In the genomic region with DNA sequence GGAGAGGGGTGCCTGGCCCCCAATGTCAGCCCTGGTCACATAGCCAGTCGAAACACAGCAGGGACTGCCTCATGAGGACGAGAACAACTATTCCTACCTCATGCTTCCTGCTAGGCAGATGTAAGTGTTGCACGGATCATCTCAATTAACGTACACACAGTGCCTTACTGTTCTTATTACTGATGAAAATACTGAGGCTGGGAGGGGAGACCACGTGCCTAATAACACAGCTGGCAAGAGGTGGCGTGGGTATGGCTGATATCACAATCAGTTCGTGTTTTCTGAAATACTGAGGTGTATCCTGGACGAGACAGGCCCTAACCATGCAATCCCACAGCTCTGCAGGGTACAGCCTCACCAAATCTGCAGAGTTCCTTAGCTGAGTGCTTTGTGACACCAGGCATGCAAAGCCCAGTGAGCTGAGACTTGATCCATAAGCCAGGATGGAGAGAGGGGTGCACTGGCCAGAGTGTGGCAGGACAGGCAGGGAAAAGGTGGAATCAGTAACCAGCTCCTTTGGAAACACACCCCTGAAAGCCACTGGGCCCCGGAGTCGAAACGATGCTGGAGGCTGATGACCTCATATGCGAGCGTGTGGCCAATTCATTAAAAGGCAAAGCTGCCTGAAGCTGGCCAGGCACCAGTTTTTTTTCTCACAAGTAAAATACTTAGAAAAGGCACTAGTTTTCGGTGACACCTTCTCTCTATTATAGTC, we compare ENCODE assay signal across 8 cellular contexts.
DNase-seq lines count a peak whose midpoint lies in the region; ATAC-seq and TF ChIP-seq lines count a peak whose summit lies in the region.

No MANE protein-coding gene starts in this region.

- peak overlapping the region; percentile 43 for H3K4me3 ChIP-seq in GM23248
- H3K4me3 ChIP-seq in ascending aorta = peak overlapping the region in 1 of 2 donors; percentile 49
- peak overlapping the region in 7 of 12 donors; percentile 1 to 41 (median 9) for H3K4me3 ChIP-seq in heart left ventricle
- H3K4me3 ChIP-seq in gastrocnemius medialis = no peak overlapping the region
- H3K4me3 ChIP-seq in naive thymus-derived CD4-positive, alpha-beta T cell (ENCODE audit: low read length) = no peak overlapping the region
- H3K4me3 ChIP-seq in CD8-positive, alpha-beta memory T cell (ENCODE audit: low read length) = no peak overlapping the region

- peak overlapping the region in 2 of 9 donors; percentile 12 to 38 for H3K27ac Mint-ChIP-seq in naive thymus-derived CD4-positive, alpha-beta T cell
- peak overlapping the region in 3 of 8 donors; percentile 47 to 52 (median 48) for H3K27ac Mint-ChIP-seq in CD8-positive, alpha-beta memory T cell

- H3K9me2 ChIP-seq in GM23248 (ENCODE audit: insufficient read depth) = no peaks in the 10 kb centered on the region

- H3K36me3 ChIP-seq in GM23248 (ENCODE audit: low read depth) (no peaks in the 10 kb centered on the region), ascending aorta (peaks cover 16 to 26% of the 10 kb centered on the region in 2 donors), heart left ventricle (peaks cover 0 to 87% (median 42%) of the 10 kb centered on the region in 9 donors), gastrocnemius medialis (peaks cover 0 to 18% of the 10 kb centered on the region in 2 donors)
- H3K36me3 ChIP-seq in naive thymus-derived CD4-positive, alpha-beta T cell (ENCODE audit: control insufficient read depth in 2 of 3, insufficient read depth in 3 of 3, low read length in 3 of 3) = peaks cover 0 to 70% (median 3%) of the 10 kb centered on the region in 3 experiments
- peaks cover 18% of the 10 kb centered on the region for H3K36me3 ChIP-seq in CD8-positive, alpha-beta memory T cell (ENCODE audit: insufficient read depth, low read length)

- H3F3A ChIP-seq in GM23248 (ENCODE audit: insufficient read depth) = peaks cover 44% of the 10 kb centered on the region

- H3K9ac ChIP-seq in GM23248 = peak overlapping the region; percentile 60

- H3K79me2 ChIP-seq in GM23248 (ENCODE audit: insufficient read depth) = no peaks in the 10 kb centered on the region

- in situ Hi-C loops in GM23248 (cut with MboI) = loop anchor here (25.0 kb wide), 1 partner anchor 653 kb away; no protein-coding TSS in a partner anchor
- in situ Hi-C loops in gastrocnemius medialis (cut with MboI; ENCODE audit: low sequenced_read_pairs in 4 of 4) = no loop called here

- no peaks in the 10 kb centered on the region for H3K27me3 Mint-ChIP-seq in naive thymus-derived CD4-positive, alpha-beta T cell
- H3K27me3 Mint-ChIP-seq in CD8-positive, alpha-beta memory T cell = no peaks in the 10 kb centered on the region

- intact Hi-C loops in ascending aorta (cut with DNase I) (loop anchor here (2.0 kb wide), 2 partner anchors 26 to 106 kb away; no protein-coding TSS in a partner anchor), heart left ventricle (cut with DNase I) (loop anchor here in 5 of 10 donors (5.0 to 10.0 kb wide), 4 partner anchors 56 to 128 kb away; no protein-coding TSS in a partner anchor), gastrocnemius medialis (cut with DNase I; ENCODE audit: low total_unique reads) (loop anchor here (1.0 kb wide), 1 partner anchor 18 kb away; no protein-coding TSS in a partner anchor)
- intact Hi-C loops in naive thymus-derived CD4-positive, alpha-beta T cell (cut with micrococcal nuclease) = no loop called here

- peak; percentile 5 to 41 (median 30) for ATAC-seq in heart left ventricle
- peak; percentile 13 to 19 for ATAC-seq in gastrocnemius medialis
- no peak for ATAC-seq in HG02870 (IDR thresholded peaks at IDR 0.05; ENCODE audit: unreplicated experiment)
- ATAC-seq in naive thymus-derived CD4-positive, alpha-beta T cell = no peak
- no peak for ATAC-seq in HG03565 (IDR thresholded peaks at IDR 0.05; ENCODE audit: unreplicated experiment)

- H3K4me1 ChIP-seq in GM23248 (ENCODE audit: insufficient read depth) (peaks cover 30% of the 10 kb centered on the region), ascending aorta (peaks cover 12 to 43% of the 10 kb centered on the region in 2 donors), heart left ventricle (peaks cover 12 to 91% (median 56%) of the 10 kb centered on the region in 12 donors), gastrocnemius medialis (peaks cover 36 to 56% of the 10 kb centered on the region in 2 donors)
- no peaks in the 10 kb centered on the region for H3K4me1 ChIP-seq in naive thymus-derived CD4-positive, alpha-beta T cell (ENCODE audit: control insufficient read depth in 2 of 2, insufficient read depth in 2 of 2, low read length in 2 of 2)
- no peaks in the 10 kb centered on the region for H3K4me1 ChIP-seq in CD8-positive, alpha-beta memory T cell (ENCODE audit: insufficient read depth, low read length)

- CTCF ChIA-PET in naive thymus-derived CD4-positive, alpha-beta T cell (lab: Charles Lee) = no interaction called here
- CTCF ChIA-PET in CD8-positive, alpha-beta memory T cell (lab: Charles Lee) = interaction anchor here (0.7 kb wide), 1 partner anchor 15 kb away, joined by 3 read pairs; no protein-coding TSS in a partner anchor

- H4K20me1 ChIP-seq in GM23248 (ENCODE audit: insufficient read depth) = no peaks in the 10 kb centered on the region

- no peaks in the 10 kb centered on the region for H3K27me3 ChIP-seq in GM23248 (replicated peaks; ENCODE audit: insufficient read depth)
- H3K27me3 ChIP-seq in ascending aorta = no peaks in the 10 kb centered on the region
- no peaks in the 10 kb centered on the region for H3K27me3 ChIP-seq in heart left ventricle
- no peaks in the 10 kb centered on the region for H3K27me3 ChIP-seq in gastrocnemius medialis
- no peaks in the 10 kb centered on the region for H3K27me3 ChIP-seq in naive thymus-derived CD4-positive, alpha-beta T cell (ENCODE audit: control insufficient read depth in 2 of 2, insufficient read depth in 2 of 2, low read length in 2 of 2)
- H3K27me3 ChIP-seq in CD8-positive, alpha-beta memory T cell (ENCODE audit: insufficient read depth, low read length, poor library complexity, severe bottlenecking) = no peaks in the 10 kb centered on the region

- WGBS in GM23248 (ENCODE audit: low coverage in 1 of 2, low lambda C conversion rate in 2 of 2, missing lambda C conversion rate in 2 of 2), 2 experiments = 4 to 7% methylated on average over 14 of the region's 14 CpGs
- 14 to 25% (median 17%) methylated on average over 14 of the region's 14 CpGs for WGBS in heart left ventricle, 4 donors

- peak overlapping the region; percentile 77 for H3K27ac ChIP-seq in GM23248
- peak overlapping the region; percentile 76 to 91 for H3K27ac ChIP-seq in ascending aorta
- H3K27ac ChIP-seq in heart left ventricle = peak overlapping the region; percentile 73 to 95 (median 84)
- H3K27ac ChIP-seq in gastrocnemius medialis = peak overlapping the region; percentile 87 to 91 (median 89)
- no peak overlapping the region for H3K27ac ChIP-seq in naive thymus-derived CD4-positive, alpha-beta T cell (ENCODE audit: low read depth, low read length)
- no peak overlapping the region for H3K27ac ChIP-seq in CD8-positive, alpha-beta memory T cell (ENCODE audit: low read depth, low read length)

- TF ChIP-seq CTCF in ascending aorta (IDR thresholded peaks at IDR 0.05) (no peak), heart left ventricle (IDR thresholded peaks at IDR 0.05) (no peak), gastrocnemius medialis (IDR thresholded peaks at IDR 0.05 in 4 of 5, conservative IDR thresholded peaks at IDR 0.05 in 1 of 5) (no peak)

- no peak overlapping the region for H2AFZ ChIP-seq in GM23248

- H3K9me3 ChIP-seq in GM23248 (ENCODE audit: low read depth) = no peaks in the 10 kb centered on the region
- H3K9me3 ChIP-seq in ascending aorta = no peaks in the 10 kb centered on the region
- no peaks in the 10 kb centered on the region for H3K9me3 ChIP-seq in heart left ventricle
- no peaks in the 10 kb centered on the region for H3K9me3 ChIP-seq in gastrocnemius medialis
- no peaks in the 10 kb centered on the region for H3K9me3 ChIP-seq in naive thymus-derived CD4-positive, alpha-beta T cell (ENCODE audit: control insufficient read depth in 2 of 3, low read length in 3 of 3)
- no peaks in the 10 kb centered on the region for H3K9me3 ChIP-seq in CD8-positive, alpha-beta memory T cell (ENCODE audit: low read length)

- TF ChIP-seq POLR2A in heart left ventricle (IDR thresholded peaks at IDR 0.05) = no peak
- no peak for TF ChIP-seq POLR2A in gastrocnemius medialis (IDR thresholded peaks at IDR 0.05)

- no peak overlapping the region for H3K4me3 Mint-ChIP-seq in naive thymus-derived CD4-positive, alpha-beta T cell
- H3K4me3 Mint-ChIP-seq in CD8-positive, alpha-beta memory T cell = no peak overlapping the region

- DNase-seq in GM23248 (peak; percentile 92), ascending aorta (ENCODE audit: low spot score in 2 of 2) (peak in 1 of 2 donors; percentile 78), heart left ventricle (peak; percentile 48 to 77 (median 65)), gastrocnemius medialis (no peak)
- no peak for DNase-seq in naive thymus-derived CD4-positive, alpha-beta T cell
- DNase-seq in CD8-positive, alpha-beta memory T cell = no peak

- peaks cover 0 to 8% (median 0%) of the 10 kb centered on the region in 7 donors for H3K4me1 Mint-ChIP-seq in naive thymus-derived CD4-positive, alpha-beta T cell
- H3K4me1 Mint-ChIP-seq in CD8-positive, alpha-beta memory T cell = peaks cover 9 to 19% (median 16%) of the 10 kb centered on the region in 3 donors

- POLR2A ChIA-PET in naive thymus-derived CD4-positive, alpha-beta T cell (lab: Charles Lee) = no interaction called here
- POLR2A ChIA-PET in CD8-positive, alpha-beta memory T cell (lab: Charles Lee) = no interaction called here

- H3K4me2 ChIP-seq in GM23248 (ENCODE audit: unreplicated experiment) = peak overlapping the region; percentile 57

- H3K9me3 Mint-ChIP-seq in naive thymus-derived CD4-positive, alpha-beta T cell = no peaks in the 10 kb centered on the region
- H3K9me3 Mint-ChIP-seq in CD8-positive, alpha-beta memory T cell = no peaks in the 10 kb centered on the region

- H3K36me3 Mint-ChIP-seq in naive thymus-derived CD4-positive, alpha-beta T cell = peaks cover 0 to 28% (median 8%) of the 10 kb centered on the region in 5 donors
- peaks cover 0 to 97% (median 8%) of the 10 kb centered on the region in 3 donors for H3K36me3 Mint-ChIP-seq in CD8-positive, alpha-beta memory T cell

Comparison
In these comparisons a context has a peak if more than half of its experiments do, and no peak if none do; other contexts are left out.
1. DNase-seq: peak in GM23248 (single experiment) and heart left ventricle (5 of 5); none in gastrocnemius medialis (0 of 2), naive thymus-derived CD4-positive, alpha-beta T cell (0 of 9) and CD8-positive, alpha-beta memory T cell (0 of 5).
2. H3K27ac ChIP-seq: peak in GM23248 (single experiment), ascending aorta (2 of 2), heart left ventricle (12 of 12) and gastrocnemius medialis (4 of 4); none in naive thymus-derived CD4-positive, alpha-beta T cell (single experiment) and CD8-positive, alpha-beta memory T cell (single experiment).
3. H3K4me3 ChIP-seq: peak in GM23248 (single experiment) and heart left ventricle (7 of 12); none in gastrocnemius medialis (0 of 4), naive thymus-derived CD4-positive, alpha-beta T cell (single experiment) and CD8-positive, alpha-beta memory T cell (single experiment).
4. ATAC-seq: peak in heart left ventricle (4 of 4) and gastrocnemius medialis (2 of 2); none in HG02870 (single experiment), naive thymus-derived CD4-positive, alpha-beta T cell (single experiment) and HG03565 (single experiment).
5. intact Hi-C loops: an anchor here in ascending aorta (2.0 kb wide) and gastrocnemius medialis (1.0 kb wide); none called in naive thymus-derived CD4-positive, alpha-beta T cell.